In genomic region chr1:221672160-221672762, GRCh38 we compare ENCODE assay signal across 17 cellular contexts.
DNase-seq lines count a peak whose midpoint lies in the region; ATAC-seq and TF ChIP-seq lines count a peak whose summit lies in the region.
"Had no signal": no experiment of that assay in that cellular context is flagged by ENCODE, and none has a peak within 500 bp of the region (broad histone marks: within the 10 kb centered on the region; RNA-seq: fewer than 3 reads in every experiment).

No MANE protein-coding gene starts in this region.

- TF ChIP-seq CTCF in brain microvascular endothelial cell (IDR thresholded peaks at IDR 0.05; ENCODE audit: low read depth, low read length, missing control alignments): no peak

- no peak for TF ChIP-seq POLR2A in GM18505 (IDR thresholded peaks at IDR 0.05; ENCODE audit: borderline replicate concordance, extremely low read depth, insufficient read depth, insufficient read length)

- DNase-seq in A172 (ENCODE audit: low spot score) (peak; percentile 61), HT1080 (ENCODE audit: low read depth) (peak; percentile 91), brain microvascular endothelial cell (peak; percentile 81), glomerular endothelial cell (ENCODE audit: extremely low read depth, low read depth, low spot score) (peak; percentile 41), Ammon's horn (ENCODE audit: low spot score) (no peak), NCI-H128 (lab: John Stamatoyannopoulos, UW; ENCODE audit: unreplicated experiment) (no peak), NCI-H345 treated with DMSO at 0.1 percent for 48 hours (lab: John Stamatoyannopoulos, UW; ENCODE audit: unreplicated experiment) (no peak)
- DNase-seq: activated CD8-positive, alpha-beta memory T cell treated with anti-CD3 and anti-CD28 coated beads for 24 hours; activated effector memory CD4-positive, alpha-beta T cell treated with anti-CD3 and anti-CD28 coated beads, Interleukin-2, amount 50 U/mL, for 16 hours; COR-L47; KBM-7; NCI-H146; trophoblast cell; WERI-Rb-1 had no signal

- no peaks in the 10 kb centered on the region for H3K36me3 ChIP-seq in brain microvascular endothelial cell (replicated peaks)
- H3K36me3 ChIP-seq: cardiac muscle cell, right atrium auricular region, WERI-Rb-1 had no signal

- H3K27ac ChIP-seq in brain microvascular endothelial cell: peak overlapping the region; percentile 11
- H3K27ac ChIP-seq: cardiac muscle cell, right atrium auricular region, WERI-Rb-1 had no signal

- no peak for ATAC-seq in GM18505 (IDR thresholded peaks at IDR 0.05; ENCODE audit: unreplicated experiment)

- in situ Hi-C loops in brain microvascular endothelial cell (cut with HindIII; ENCODE audit: low pct_ligation_motif_present, low sequenced_read_pairs): no loop called here

- no peaks in the 10 kb centered on the region for H3K27me3 ChIP-seq in brain microvascular endothelial cell (replicated peaks)
- H3K27me3 ChIP-seq: cardiac muscle cell, right atrium auricular region had no signal

- H3K4me3 ChIP-seq in brain microvascular endothelial cell (ENCODE audit: low read depth, low read length): no peak overlapping the region
- H3K4me3 ChIP-seq: cardiac muscle cell, right atrium auricular region had no signal

Comparison
In these comparisons a context has a peak if more than half of its experiments do, and no peak if none do; other contexts are left out.
1. DNase-seq: peak in A172 (single experiment), HT1080 (single experiment), brain microvascular endothelial cell (single experiment) and glomerular endothelial cell (single experiment); none in Ammon's horn (single experiment), NCI-H128 (single experiment) and NCI-H345 treated with DMSO at 0.1 percent for 48 hours (single experiment).